ENCODE assay signal across 8 cellular contexts in the genomic region with DNA sequence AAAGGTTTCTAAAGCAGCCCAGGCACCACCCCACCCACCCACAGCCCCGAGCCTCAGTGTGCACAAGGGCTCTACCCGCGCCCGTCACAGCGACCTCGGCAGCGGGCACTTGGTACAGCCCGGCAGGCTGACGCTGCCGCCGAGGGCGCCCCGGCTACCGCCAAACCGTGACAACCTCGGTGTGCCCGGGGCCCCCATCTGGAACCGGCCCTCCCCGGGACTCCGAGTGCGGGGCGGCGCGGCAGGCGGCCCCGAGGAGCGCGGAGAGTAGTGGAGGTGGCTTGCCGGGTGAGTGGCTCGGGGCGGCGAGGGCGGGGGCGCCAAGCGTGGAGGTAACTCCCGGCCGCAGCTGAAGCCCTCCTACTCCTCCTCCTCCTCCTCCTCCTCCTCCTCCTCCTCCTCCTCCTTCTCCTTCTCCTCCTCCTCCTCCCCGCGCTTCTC.
DNase-seq lines count a peak whose midpoint lies in the region; ATAC-seq lines count a peak whose summit lies in the region.

Gene ISM1 (plus strand): TSS at position 418 of the 441 bp plus-strand sequence. CDS start 503 bp downstream, outside the sequence.

- peaks cover 28% of the 10 kb centered on the region for H3K4me1 ChIP-seq in adipocyte (ENCODE audit: control insufficient read depth, insufficient read depth, low read length)

- peak within 1 kb of the TSS; percentile 85 for H3K4me3 ChIP-seq in adipocyte (ENCODE audit: low read length)

- no peaks in the 10 kb centered on the region for H3K36me3 ChIP-seq in adipocyte (ENCODE audit: control insufficient read depth, insufficient read depth, low read length, severe bottlenecking)

- H3K27me3 ChIP-seq in adipocyte (replicated peaks; ENCODE audit: control insufficient read depth, insufficient read depth, low read length), result no peaks in the 10 kb centered on the region

- peak; percentile 35 to 77 for DNase-seq in NCI-H526 (lab: John Stamatoyannopoulos, UW)
- no peak for DNase-seq in NCI-H526 treated with DMSO at 0.1 percent for 48 hours (lab: John Stamatoyannopoulos, UW)
- DNase-seq in OCI-M1 (lab: John Stamatoyannopoulos, UW), result peak; percentile 30
- peak; percentile 53 for DNase-seq in adipocyte (ENCODE audit: low read depth)
- peak; percentile 23 for DNase-seq in iPS-NIHi7 (ENCODE audit: extremely low spot score)
- DNase-seq in stimulated activated CD4-positive, alpha-beta T cell treated with anti-CD3 and anti-CD28 coated beads, Interleukin-15, amount 100 ng/mL, for 48 hours (ENCODE audit: low read depth in 2 of 2), result peak; percentile 6 to 10
- DNase-seq in hepatic stellate cell (ENCODE audit: low spot score), result no peak

- H3K9ac ChIP-seq in adipocyte (ENCODE audit: low read length), result peak within 1 kb of the TSS; percentile 69

- no peak for ATAC-seq in GM19324 (IDR thresholded peaks at IDR 0.05; ENCODE audit: low FRiP score, unreplicated experiment)

- H3K9me3 ChIP-seq in adipocyte (ENCODE audit: control insufficient read depth, low read length), result no peaks in the 10 kb centered on the region

Comparison
In these comparisons a context has a peak if more than half of its experiments do, and no peak if none do; other contexts are left out.
1. DNase-seq: peak in NCI-H526 (2 of 2), OCI-M1 (single experiment), adipocyte (single experiment), iPS-NIHi7 (single experiment) and stimulated activated CD4-positive, alpha-beta T cell treated with anti-CD3 and anti-CD28 coated beads, Interleukin-15, amount 100 ng/mL, for 48 hours (2 of 2); none in NCI-H526 treated with DMSO at 0.1 percent for 48 hours (single experiment) and hepatic stellate cell (single experiment).